Comparison of ENCODE assay signal across 16 cellular contexts in the genomic region with DNA sequence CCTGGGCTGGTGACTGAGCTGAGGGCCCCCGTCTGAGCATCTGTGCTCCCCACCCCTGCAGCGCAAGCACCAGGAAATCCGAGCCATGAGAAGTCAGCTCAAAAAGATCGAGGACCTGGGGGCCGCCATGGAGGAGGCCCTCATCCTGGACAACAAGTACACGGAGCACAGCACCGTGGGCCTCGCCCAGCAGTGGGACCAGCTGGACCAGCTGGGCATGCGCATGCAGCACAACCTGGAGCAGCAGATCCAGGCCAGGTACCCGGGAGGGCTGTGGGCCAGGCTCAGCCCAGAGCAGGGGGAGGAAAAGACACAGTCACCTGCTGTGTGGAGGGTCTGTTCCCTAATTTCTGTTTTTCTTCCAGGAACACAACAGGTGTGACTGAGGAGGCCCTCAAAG. TPM values are rescaled to one million over a fixed set of nuclear protein-coding genes. Genes with fewer than 3 reads are reported as not detected.
DNase-seq lines count a peak whose midpoint lies in the region; ATAC-seq and TF ChIP-seq lines count a peak whose summit lies in the region.
"Had no signal": no experiment of that assay in that cellular context is flagged by ENCODE, and none has a peak within 500 bp of the region (broad histone marks: within the 10 kb centered on the region; RNA-seq: fewer than 3 reads in every experiment).

No MANE protein-coding gene starts in this region.

- H3K27ac Mint-ChIP-seq in type B pancreatic cell = peak overlapping the region; percentile 67
- H3K27ac Mint-ChIP-seq: CD4-positive, alpha-beta T cell had no signal

- intact Hi-C loops in left cardiac atrium (cut with DNase I) (loop anchor here in 1 of 2 donors (10.0 kb wide), 1 partner anchor 53 kb away; a partner anchor contains a TSS), Right ventricle myocardium superior (cut with DNase I) (no loop called here), lower lobe of right lung (cut with DNase I) (no loop called here)

- ATAC-seq in left cardiac atrium (no peak), Right ventricle myocardium superior (ENCODE audit: poor library complexity) (no peak), lower lobe of right lung (no peak), GM21526 (IDR thresholded peaks at IDR 0.05; ENCODE audit: low FRiP score, unreplicated experiment) (no peak)

- no peaks in the 10 kb centered on the region for H3K9me3 ChIP-seq in lower lobe of right lung

- no peaks in the 10 kb centered on the region for H3K4me1 Mint-ChIP-seq in type B pancreatic cell (ENCODE audit: unreplicated experiment)
- H3K4me1 Mint-ChIP-seq: IgD-negative memory B cell had no signal

- POLR2A ChIA-PET in RWPE1 (lab: Yijun Ruan, JAX; ENCODE audit: low non-redundant PET) = no interaction called here

- peaks cover 4% of the 10 kb centered on the region for H3K36me3 Mint-ChIP-seq in type B pancreatic cell

- H3K27me3 ChIP-seq in lower lobe of right lung (ENCODE audit: low read depth) = no peaks in the 10 kb centered on the region

- TF ChIP-seq CTCF in RWPE1 (conservative IDR thresholded peaks at IDR 0.05; ENCODE audit: low read depth) (no peak), lower lobe of right lung (IDR thresholded peaks at IDR 0.05) (no peak), type B pancreatic cell (conservative IDR thresholded peaks at IDR 0.05) (no peak)

- DNase-seq in left cardiac atrium (peak; percentile 11), Right ventricle myocardium superior (no peak), RWPE1 (ENCODE audit: low spot score) (no peak), lower lobe of right lung (peak; percentile 41), type B pancreatic cell (ENCODE audit: extremely low spot score, unreplicated experiment) (no peak), hypothalamus (lab: John Stamatoyannopoulos, UW) (no peak), HuH-7 (ENCODE audit: low spot score) (no peak)
- DNase-seq: CD4-positive, alpha-beta T cell; GF-D8; NCI-H1436 treated with DMSO at 0.1 percent for 48 hours; NCI-H446; NCI-H748 treated with DMSO at 0.1 percent for 48 hours; PC-9; SHP77 had no signal

- no peak overlapping the region for H3K4me3 Mint-ChIP-seq in type B pancreatic cell
- H3K4me3 Mint-ChIP-seq: CD4-positive, alpha-beta T cell; IgD-negative memory B cell had no signal

- CTCF ChIA-PET in RWPE1 (lab: Yijun Ruan, JAX) = interaction anchor here (0.6 to 0.8 kb wide), 5 partner anchors 9 to 130 kb away, joined by 3 to 5 read pairs (median 5); no protein-coding TSS in a partner anchor

- H3K4me1 ChIP-seq in lower lobe of right lung = peaks cover 40% of the 10 kb centered on the region

- H3K4me3 ChIP-seq in lower lobe of right lung = no peak overlapping the region
- H3K4me3 ChIP-seq: PC-9 had no signal

- no peaks in the 10 kb centered on the region for H3K27me3 Mint-ChIP-seq in type B pancreatic cell
- H3K27me3 Mint-ChIP-seq: CD4-positive, alpha-beta T cell; IgD-negative memory B cell had no signal

- peaks cover 82% of the 10 kb centered on the region for H3K36me3 ChIP-seq in lower lobe of right lung

- peak overlapping the region; percentile 99 for H3K27ac ChIP-seq in RWPE1
- no peak overlapping the region for H3K27ac ChIP-seq in lower lobe of right lung
- H3K27ac ChIP-seq: PC-9 had no signal

- no peaks in the 10 kb centered on the region for H3K9me3 Mint-ChIP-seq in type B pancreatic cell
- H3K9me3 Mint-ChIP-seq: CD4-positive, alpha-beta T cell; IgD-negative memory B cell had no signal

RNA-seq across cellular contexts. Expression of a gene that starts 24.6 kb away (rescaled TPM):
- total RNA-seq in left cardiac atrium = 10 to 100 TPM; 12.8 to 20.3 TPM
- total RNA-seq in Right ventricle myocardium superior = 40.0 TPM
- total RNA-seq in lower lobe of right lung = 37.3 TPM
- total RNA-seq in type B pancreatic cell (ENCODE audit: low replicate concordance) = 65.0 and 70.6 TPM in 2 replicates

RNA-seq across cellular contexts. Expression of a gene that starts 57.0 kb away (rescaled TPM):
- total RNA-seq in left cardiac atrium = 100 to 1,000 TPM; 158 to 191 TPM
- 167 TPM for total RNA-seq in Right ventricle myocardium superior
- total RNA-seq in lower lobe of right lung = 197 TPM
- total RNA-seq in type B pancreatic cell (ENCODE audit: low replicate concordance) = 450 and 545 TPM in 2 replicates

Comparison
In these comparisons a context has a peak if more than half of its experiments do, and no peak if none do; other contexts are left out.
1. DNase-seq: peak in left cardiac atrium (single experiment) and lower lobe of right lung (single experiment); none in Right ventricle myocardium superior (single experiment), RWPE1 (single experiment), type B pancreatic cell (single experiment), hypothalamus (0 of 51) and HuH-7 (single experiment).